Comparison of ENCODE assay signal across 26 cellular contexts in genomic region chr15:55834331-55834730, GRCh38.
"Had no signal": no experiment of that assay in that cellular context is flagged by ENCODE, and none has a peak within 500 bp of the region (broad histone marks: within the 10 kb centered on the region; RNA-seq: fewer than 3 reads in every experiment).

No MANE protein-coding gene starts in this region.

- H3K36me3 ChIP-seq: colonic mucosa, neural progenitor cell had no signal

- H3K27me3 ChIP-seq: body of pancreas, colonic mucosa, foreskin keratinocyte, heart right ventricle, neural progenitor cell, testis had no signal

- H3K4me3 ChIP-seq: body of pancreas, colonic mucosa, heart right ventricle, left ventricle myocardium inferior, neural progenitor cell, testis had no signal

- H3K27ac ChIP-seq: body of pancreas, colonic mucosa, epithelial cell of prostate, foreskin keratinocyte, left ventricle myocardium inferior, neural progenitor cell, testis had no signal

- H3K9me3 ChIP-seq: body of pancreas, colonic mucosa, heart right ventricle, left ventricle myocardium inferior, testis had no signal

- DNase-seq: activated CD4-positive, alpha-beta memory T cell treated with anti-CD3 and anti-CD28 coated beads for 36 hours; activated CD4-positive, alpha-beta T cell treated with anti-CD3 and anti-CD28 coated beads, Interleukin-2, amount 10 ng/mL, durations not matched to agents 24 days and 14 days; activated CD4-positive, CD25-positive, alpha-beta regulatory T cell treated with anti-CD3 and anti-CD28 coated beads, Interleukin-2, amount 50 U/mL, for 72 hours; activated CD8-positive, alpha-beta memory T cell treated with anti-CD3 and anti-CD28 coated beads, Interleukin-2, amount 50 U/mL, for 48 hours; activated gamma-delta T cell; activated naive CD4-positive, alpha-beta T cell treated with anti-CD3 and anti-CD28 coated beads, Interleukin-2, amount 10 ng/mL, durations not matched to agents 7 days and 5 days; activated naive CD8-positive, alpha-beta T cell treated with anti-CD3 and anti-CD28 coated beads, Interleukin-2, amount 10 ng/mL, durations not matched to agents 7 days and 5 days; activated T-cell treated with anti-CD3 and anti-CD28 coated beads, Interleukin-2, amount 50 U/mL, for 24 hours; amniotic stem cell; body of pancreas; colonic mucosa; effector CD8-positive, alpha-beta T cell; foreskin keratinocyte; heart right ventricle; kidney glomerular epithelial cell; left ventricle myocardium inferior; naive thymus-derived CD8-positive, alpha-beta T cell; occipital lobe; right cardiac atrium; stimulated activated CD4-positive, alpha-beta T cell treated with anti-CD3 and anti-CD28 coated beads, Interleukin-4, amount 100 ng/mL, for 1 hour; stimulated activated naive CD8-positive, alpha-beta T cell treated with anti-CD3 and anti-CD28 coated beads, Interleukin-15, Interleukin-2, amounts not matched to agents 100 U/mL and 50 U/mL, for 24 hours; T-helper 2 cell; testis; trophoblast cell had no signal

- ATAC-seq: body of pancreas; foreskin keratinocyte; naive thymus-derived CD8-positive, alpha-beta T cell; right cardiac atrium; stimulated activated naive CD8-positive, alpha-beta T cell treated with anti-CD3 and anti-CD28 coated beads, Interleukin-15, Interleukin-2, amounts not matched to agents 100 U/mL and 50 U/mL, for 24 hours had no signal

- H3K4me1 ChIP-seq: body of pancreas, colonic mucosa, heart right ventricle, left ventricle myocardium inferior, testis had no signal
